ENCODE assay signal across 18 cellular contexts in genomic region chr20:49851991-49852390, GRCh38. TPM values are rescaled to one million over a fixed set of nuclear protein-coding genes. Genes with fewer than 3 reads are reported as not detected.
A peak's percentile ranks its signal among the peaks of the same experiment; 100 is the strongest.
DNase-seq lines count a peak whose midpoint lies in the region; TF ChIP-seq lines count a peak whose summit lies in the region.
"Had no signal": no experiment of that assay in that cellular context is flagged by ENCODE, and none has a peak within 500 bp of the region (broad histone marks: within the 10 kb centered on the region; RNA-seq: fewer than 3 reads in every experiment).

No MANE protein-coding gene starts in this region.

- no peak overlapping the region for H3K23ac ChIP-seq in mesenchymal stem cell (ENCODE audit: low read length in 2 of 2)

- H2BK15ac ChIP-seq in mesenchymal stem cell (ENCODE audit: low read depth, poor library complexity, severe bottlenecking) = no peak overlapping the region

- H3K9me3 ChIP-seq in endodermal cell (ENCODE audit: control insufficient read depth, low read length) = no peaks in the 10 kb centered on the region
- H3K9me3 ChIP-seq in mesenchymal stem cell (ENCODE audit: control insufficient read depth, low read length) = no peaks in the 10 kb centered on the region

- H3K79me1 ChIP-seq in mesenchymal stem cell (replicated peaks; ENCODE audit: low read length, poor library complexity, severe bottlenecking) = peaks cover 7% of the 10 kb centered on the region

- H2BK120ac ChIP-seq in mesenchymal stem cell (ENCODE audit: low read depth, low read length) = no peak overlapping the region

- H3K36me3 Mint-ChIP-seq in endodermal cell (ENCODE audit: low read depth) = peaks cover 25% of the 10 kb centered on the region

- no peak overlapping the region for H2AFZ ChIP-seq in mesenchymal stem cell (ENCODE audit: low read depth, low read length)

- H3K9ac ChIP-seq in endodermal cell (ENCODE audit: extremely low read depth, low read length, poor library complexity, severe bottlenecking) (no peak overlapping the region), mesenchymal stem cell (ENCODE audit: low read length) (peak overlapping the region; percentile 9)

- H3K9me3 Mint-ChIP-seq in endodermal cell = no peaks in the 10 kb centered on the region
- H3K9me3 Mint-ChIP-seq: activated B cell treated with CpG ODN at 0.5 μM for 24 hours had no signal

- H4K8ac ChIP-seq in mesenchymal stem cell (ENCODE audit: low read length) = no peak overlapping the region

- H3K4me3 ChIP-seq in endodermal cell (ENCODE audit: low read length) = no peak overlapping the region
- H3K4me3 ChIP-seq in mesenchymal stem cell (ENCODE audit: insufficient read depth in 1 of 2, low read depth in 1 of 2, low read length in 2 of 2) = no peak overlapping the region

- H3K4me2 ChIP-seq in mesenchymal stem cell (ENCODE audit: low read length, poor library complexity, severe bottlenecking) = no peak overlapping the region

- CTCF ChIA-PET in RWPE1 (lab: Yijun Ruan, JAX) = interaction anchor here (1.0 to 2.7 kb wide), 2 partner anchors 36 to 243 kb away, joined by 5 to 9 read pairs; no protein-coding TSS in a partner anchor

- no peaks in the 10 kb centered on the region for H3K27me3 ChIP-seq in endodermal cell (ENCODE audit: control insufficient read depth, insufficient read depth, low read length, poor library complexity, severe bottlenecking)
- no peaks in the 10 kb centered on the region for H3K27me3 ChIP-seq in mesenchymal stem cell (ENCODE audit: control insufficient read depth in 1 of 2, insufficient read depth in 1 of 2, low read length in 2 of 2)

- peak overlapping the region in 1 of 2 experiments; percentile 5 for H3K4ac ChIP-seq in mesenchymal stem cell (ENCODE audit: low read depth in 1 of 2, low read length in 2 of 2)

- 0 out of 2 replicates have a peak overlapping the region, but pooled peaks have one; percentile 17 for H3K27ac ChIP-seq in RWPE1
- H3K27ac ChIP-seq in endodermal cell (ENCODE audit: low read depth, low read length) = peak overlapping the region; percentile 88
- H3K27ac ChIP-seq in mesenchymal stem cell (ENCODE audit: low read length, poor library complexity, severe bottlenecking) = no peak overlapping the region
- peak overlapping the region; percentile 74 for H3K27ac ChIP-seq in temporal lobe (ENCODE audit: low read depth, low read length)

- TF ChIP-seq CTCF in RWPE1 (conservative IDR thresholded peaks at IDR 0.05; ENCODE audit: low read depth) (no peak), endodermal cell (conservative IDR thresholded peaks at IDR 0.05) (no peak)

- WGBS in endodermal cell (ENCODE audit: insufficient coverage in 1 of 2, insufficient read length in 1 of 2), 2 experiments = 92 to 97% methylated on average over 6 to 7 of the region's 7 CpGs
- WGBS in mesenchymal stem cell = 87% methylated on average over 7 of the region's 7 CpGs

- H4K91ac ChIP-seq in mesenchymal stem cell (ENCODE audit: low read length) = peak overlapping the region; percentile 71

- H3K4me3 Mint-ChIP-seq in endodermal cell = no peak overlapping the region
- H3K4me3 Mint-ChIP-seq: activated B cell treated with CpG ODN at 0.5 μM for 24 hours, B cell had no signal

- DNase-seq in RWPE1 (ENCODE audit: low spot score) (no peak), endodermal cell (peak; percentile 31), mesenchymal stem cell (peak; percentile 13), NCI-H1930 (lab: John Stamatoyannopoulos, UW) (no peak), OCI-M1 (lab: John Stamatoyannopoulos, UW) (no peak)
- DNase-seq in stimulated activated CD4-positive, alpha-beta T cell treated with anti-CD3 and anti-CD28 coated beads, Interleukin-4, amount 100 ng/mL, for 4 hours = no peak
- DNase-seq: activated B cell treated with CpG ODN at 0.5 μM for 24 hours; activated naive CD4-positive, alpha-beta T cell treated with anti-CD3 and anti-CD28 coated beads, Interleukin-2, amount 50 U/mL, for 16 hours; effector memory CD4-positive, alpha-beta T cell; foreskin fibroblast; HCEC 1CT; NCI-H2171 treated with DMSO at 0.1 percent for 48 hours; NCI-H82; stimulated activated CD4-positive, alpha-beta T cell treated with anti-CD3 and anti-CD28 coated beads, Interleukin-12 subunit alpha, Interleukin-12 subunit beta, amount 100 ng/mL, for 4 hours; stimulated activated naive CD8-positive, alpha-beta T cell treated with anti-CD3 and anti-CD28 coated beads, Interleukin-15, Interleukin-2, amounts not matched to agents 100 U/mL and 50 U/mL, for 24 hours; T-helper 1 cell had no signal

- no peaks in the 10 kb centered on the region for H3K27me3 Mint-ChIP-seq in endodermal cell (ENCODE audit: insufficient read depth)
- H3K27me3 Mint-ChIP-seq: activated B cell treated with CpG ODN at 0.5 μM for 24 hours, B cell had no signal

- H3K18ac ChIP-seq in mesenchymal stem cell (ENCODE audit: low read depth in 1 of 2, low read length in 2 of 2) = no peak overlapping the region

- H3K36me3 ChIP-seq in endodermal cell (ENCODE audit: control insufficient read depth, insufficient read depth, low read length) = peaks cover 30% of the 10 kb centered on the region
- H3K36me3 ChIP-seq in mesenchymal stem cell (ENCODE audit: control insufficient read depth in 1 of 2, insufficient read depth in 2 of 2, low read depth in 1 of 2, low read length in 2 of 2) = peaks cover 24 to 67% of the 10 kb centered on the region in 2 experiments

- no peak overlapping the region for H3K14ac ChIP-seq in mesenchymal stem cell (ENCODE audit: low read length in 2 of 2)

- no peak overlapping the region for H3K27ac Mint-ChIP-seq in endodermal cell
- H3K27ac Mint-ChIP-seq: activated B cell treated with CpG ODN at 0.5 μM for 24 hours, B cell had no signal

- H3K4me1 Mint-ChIP-seq in endodermal cell = peaks cover 2% of the 10 kb centered on the region

- H3K4me1 ChIP-seq in endodermal cell (ENCODE audit: control insufficient read depth, insufficient read depth, low read length) = peaks cover 7% of the 10 kb centered on the region
- H3K4me1 ChIP-seq in mesenchymal stem cell (ENCODE audit: control insufficient read depth, insufficient read depth, low read depth, low read length) = peaks cover 13% of the 10 kb centered on the region

- H2BK5ac ChIP-seq in mesenchymal stem cell (ENCODE audit: low read depth, low read length, poor library complexity, severe bottlenecking) = no peak overlapping the region

- H2BK12ac ChIP-seq in mesenchymal stem cell (ENCODE audit: low read length in 2 of 2) = no peak overlapping the region

- peak overlapping the region; percentile 20 for H2AK5ac ChIP-seq in mesenchymal stem cell (ENCODE audit: low read length, severe bottlenecking)

- POLR2A ChIA-PET in RWPE1 (lab: Yijun Ruan, JAX; ENCODE audit: low non-redundant PET) = no interaction called here

RNA-seq across cellular contexts. Expression of gene SLC9A8, which starts 39.4 kb away (rescaled TPM):
- 10 to 100 TPM in 1 of 2 donors, 1 to 10 TPM in 1; 8.6 to 10.3 TPM for total RNA-seq in endodermal cell
- 8.2 TPM for polyA plus RNA-seq in endodermal cell (2013, experiment 1 of 2)
- 7.0 TPM for polyA plus RNA-seq in endodermal cell (2013, experiment 2 of 2)
- 3.9 TPM for polyA plus RNA-seq in mesenchymal stem cell (2013, experiment 1 of 2)
- polyA plus RNA-seq in mesenchymal stem cell (2013, experiment 2 of 2) = 3.6 TPM
- total RNA-seq in temporal lobe = 4.4 TPM

Comparison
In these comparisons a context has a peak if more than half of its experiments do, and no peak if none do; other contexts are left out.
1. DNase-seq: peak in endodermal cell (single experiment) and mesenchymal stem cell (single experiment); none in RWPE1 (single experiment), stimulated activated CD4-positive, alpha-beta T cell treated with anti-CD3 and anti-CD28 coated beads, Interleukin-4, amount 100 ng/mL, for 4 hours (0 of 2), NCI-H1930 (0 of 2) and OCI-M1 (single experiment).